In genomic region chr17:50169881-50170459, GRCh38 we compare ENCODE assay signal across 19 cellular contexts. TPM values are rescaled to one million over a fixed set of nuclear protein-coding genes. Genes with fewer than 3 reads are reported as not detected.
A peak's percentile ranks its signal among the peaks of the same experiment; 100 is the strongest.
DNase-seq lines count a peak whose midpoint lies in the region; ATAC-seq and TF ChIP-seq lines count a peak whose summit lies in the region.
"Had no signal": no experiment of that assay in that cellular context is flagged by ENCODE, and none has a peak within 500 bp of the region (broad histone marks: within the 10 kb centered on the region; RNA-seq: fewer than 3 reads in every experiment).

No MANE protein-coding gene starts in this region.

- no peaks in the 10 kb centered on the region for H3K27me3 ChIP-seq in PC-3 (ENCODE audit: low read length)
- H3K27me3 ChIP-seq in right atrium auricular region, result no peaks in the 10 kb centered on the region
- H3K27me3 ChIP-seq in psoas muscle (ENCODE audit: insufficient read depth in 3 of 3, low read length in 2 of 3), result no peaks in the 10 kb centered on the region
- no peaks in the 10 kb centered on the region for H3K27me3 ChIP-seq in upper lobe of left lung
- H3K27me3 ChIP-seq: SJSA1 had no signal

- WGBS in psoas muscle, 3 donors, result 68 to 78% (median 75%) methylated on average over 9 of the region's 9 CpGs
- WGBS in upper lobe of left lung, 2 donors, result 80 to 96% methylated on average over 1 to 9 of the region's 9 CpGs

- CTCF ChIA-PET in HEK293 (lab: Yijun Ruan, JAX), result interaction anchor here (0.6 to 9.6 kb wide), 44 partner anchors 8 to 527 kb away, joined by 3 to 174 read pairs (median 5); partner anchors contain the start of genes COL1A1, PDK2, PPP1R9B and RSAD1
- CTCF ChIA-PET in PC-3 (lab: Charles Lee), result interaction anchor here (0.6 to 1.5 kb wide), 10 partner anchors 8 to 120 kb away, joined by 3 to 19 read pairs (median 6); no protein-coding TSS in a partner anchor

- no peak for ATAC-seq in PC-3
- ATAC-seq in psoas muscle, result peak in 2 of 4 donors; percentile 35 to 47
- no peak for ATAC-seq in upper lobe of left lung (ENCODE audit: low FRiP score in 2 of 2)
- no peak for ATAC-seq in HG03175 (IDR thresholded peaks at IDR 0.05; ENCODE audit: unreplicated experiment)

- peaks cover 12 to 13% of the 10 kb centered on the region in 2 donors for H3K4me1 Mint-ChIP-seq in immature natural killer cell

- H3K36me3 ChIP-seq in HEK293 (ENCODE audit: control insufficient read depth in 2 of 2, insufficient read depth in 1 of 2, low read length in 2 of 2), result no peaks in the 10 kb centered on the region
- no peaks in the 10 kb centered on the region for H3K36me3 ChIP-seq in PC-3 (ENCODE audit: low read depth, low read length)
- no peaks in the 10 kb centered on the region for H3K36me3 ChIP-seq in right atrium auricular region
- peaks cover 0 to 54% of the 10 kb centered on the region in 2 donors for H3K36me3 ChIP-seq in psoas muscle (ENCODE audit: insufficient read depth in 1 of 2, low read depth in 1 of 2)
- no peaks in the 10 kb centered on the region for H3K36me3 ChIP-seq in upper lobe of left lung

- TF ChIP-seq POLR2A in upper lobe of left lung (IDR thresholded peaks at IDR 0.05), result no peak

- no peak overlapping the region for H2AFZ ChIP-seq in PC-3 (ENCODE audit: low read length)
- H2AFZ ChIP-seq: parathyroid adenoma had no signal

- H3K9me2 ChIP-seq in PC-3 (replicated peaks; ENCODE audit: low read length), result no peaks in the 10 kb centered on the region

- H3K4me3 Mint-ChIP-seq in immature natural killer cell, result no peak overlapping the region

- peak overlapping the region; percentile 32; the same call in 1 of the 2 replicates for H3K9ac ChIP-seq in PC-3 (ENCODE audit: low read length)
- H3K9ac ChIP-seq: parathyroid adenoma had no signal

- TF ChIP-seq EP300 in upper lobe of left lung (IDR thresholded peaks at IDR 0.05), result no peak

- POLR2A ChIA-PET in HEK293 (lab: Yijun Ruan, JAX), result interaction anchor here (0.6 to 2.7 kb wide), 5 partner anchors 8 to 98 kb away, joined by 3 to 10 read pairs (median 5); no protein-coding TSS in a partner anchor
- POLR2A ChIA-PET in PC-3 (lab: Charles Lee; ENCODE audit: unreplicated experiment), result interaction anchor here (0.6 kb wide), 1 partner anchor 128 kb away, joined by 34 read pairs; no protein-coding TSS in a partner anchor

- no peaks in the 10 kb centered on the region for H3K4me1 ChIP-seq in HEK293 (ENCODE audit: control insufficient read depth, insufficient read depth, low read length)
- H3K4me1 ChIP-seq in PC-3 (ENCODE audit: insufficient read depth, low read length), result peaks cover 29% of the 10 kb centered on the region
- peaks cover 0 to 63% of the 10 kb centered on the region in 2 donors for H3K4me1 ChIP-seq in right atrium auricular region
- peaks cover 56% of the 10 kb centered on the region for H3K4me1 ChIP-seq in psoas muscle
- H3K4me1 ChIP-seq in upper lobe of left lung, result peaks cover 0 to 11% (median 0%) of the 10 kb centered on the region in 4 donors
- H3K4me1 ChIP-seq: parathyroid adenoma had no signal

- TF ChIP-seq CTCF in HEK293 (tag by site-specific recombination; IDR thresholded peaks at IDR 0.05), result no peak
- no peak for TF ChIP-seq CTCF in PC-3 (conservative IDR thresholded peaks at IDR 0.05; ENCODE audit: low read depth, low read length)
- TF ChIP-seq CTCF in right atrium auricular region (IDR thresholded peaks at IDR 0.05), result no peak
- TF ChIP-seq CTCF in psoas muscle (IDR thresholded peaks at IDR 0.05), result no peak
- no peak for TF ChIP-seq CTCF in upper lobe of left lung (IDR thresholded peaks at IDR 0.05)

- H3K9me3 ChIP-seq in HEK293 (ENCODE audit: control insufficient read depth, insufficient read depth, low read depth, low read length) (no peaks in the 10 kb centered on the region), PC-3 (ENCODE audit: low read length) (no peaks in the 10 kb centered on the region), right atrium auricular region (no peaks in the 10 kb centered on the region), psoas muscle (no peaks in the 10 kb centered on the region), upper lobe of left lung (no peaks in the 10 kb centered on the region)

- H3K79me2 ChIP-seq in PC-3 (ENCODE audit: low read length), result no peaks in the 10 kb centered on the region
- H3K79me2 ChIP-seq: parathyroid adenoma had no signal

- no peak overlapping the region for H3K4me3 ChIP-seq in HEK293 (ENCODE audit: low read depth, low read length)
- no peak overlapping the region for H3K4me3 ChIP-seq in PC-3 (ENCODE audit: low read length)
- no peak overlapping the region for H3K4me3 ChIP-seq in right atrium auricular region
- H3K4me3 ChIP-seq in psoas muscle, result no peak overlapping the region
- H3K4me3 ChIP-seq in upper lobe of left lung, result no peak overlapping the region
- H3K4me3 ChIP-seq: SJSA1 had no signal

- H3K9me3 Mint-ChIP-seq in immature natural killer cell, result no peaks in the 10 kb centered on the region
- H3K9me3 Mint-ChIP-seq: activated CD4-positive, alpha-beta T cell treated with anti-CD3 and anti-CD28 coated beads, Interleukin-2, amount 10 ng/mL, durations not matched to agents 24 days and 14 days; activated naive CD8-positive, alpha-beta T cell treated with anti-CD3 and anti-CD28 coated beads, Interleukin-2, amount 10 ng/mL, durations not matched to agents 7 days and 5 days; activated T-helper 17 cell treated with anti-CD3 and anti-CD28 coated beads, Interleukin-2, amount 50 U/mL, for 72 hours; brain; CD4-positive, alpha-beta T cell; stimulated activated naive B cell treated with anti-CD40 and anti-IgM and Interleukin-4, amounts not matched to agents 10 μg/mL and 1 μg/mL and 100 μg/mL, for 72 hours; T-helper 1 cell treated with Interleukin-12 subunit alpha and Interleukin-12 subunit beta and Interleukin-4 antibody, amounts not matched to agents 30 μg/mL and 1 μg/mL, for 36 hours had no signal

- no peak overlapping the region for H3K27ac ChIP-seq in HEK293 (ENCODE audit: extremely low read depth, low read depth, low read length)
- peak overlapping the region; percentile 51 for H3K27ac ChIP-seq in PC-3 (ENCODE audit: low read length)
- peak overlapping the region; percentile 74 to 90 for H3K27ac ChIP-seq in right atrium auricular region
- peak overlapping the region; percentile 80 for H3K27ac ChIP-seq in psoas muscle
- H3K27ac ChIP-seq in upper lobe of left lung, result no peak overlapping the region
- H3K27ac ChIP-seq: parathyroid adenoma, SJSA1 had no signal

- BruUV-seq in PC-3 (replicated peaks; lab: Mats Ljungman, UMichigan), result no TSS peak

- H3K27me3 Mint-ChIP-seq in immature natural killer cell (ENCODE audit: low read depth in 3 of 3), result peaks cover 0 to 7% (median 4%) of the 10 kb centered on the region in 3 donors
- H3K27me3 Mint-ChIP-seq: activated T-helper 17 cell treated with anti-CD3 and anti-CD28 coated beads, Interleukin-2, amount 50 U/mL, for 72 hours; CD4-positive, alpha-beta T cell; stimulated activated naive B cell treated with anti-CD40 and anti-IgM and Interleukin-4, amounts not matched to agents 10 μg/mL and 1 μg/mL and 100 μg/mL, for 72 hours had no signal

- no peaks in the 10 kb centered on the region for H4K20me1 ChIP-seq in PC-3 (ENCODE audit: low read length)

- peak overlapping the region; percentile 64; the same call in 1 of the 2 replicates for H3K4me2 ChIP-seq in PC-3 (ENCODE audit: low read length)

- DNase-seq in PC-3 (no peak), right atrium auricular region (ENCODE audit: low spot score) (no peak), psoas muscle (peak; percentile 27 to 54), upper lobe of left lung (no peak), SIG-M5 treated with dmso at 0.1 percent for 504 hours (lab: John Stamatoyannopoulos, UW; ENCODE audit: unreplicated experiment) (no peak), immature natural killer cell (no peak)
- DNase-seq: stimulated activated naive B cell treated with anti-CD40 and anti-IgM and Interleukin-4, amounts not matched to agents 10 μg/mL and 1 μg/mL and 100 μg/mL, for 72 hours had no signal

- intact Hi-C loops in PC-3 (cut with micrococcal nuclease) (loop anchor here (1.0 kb wide), 1 partner anchor 28 kb away; no protein-coding TSS in a partner anchor), psoas muscle (cut with DNase I) (loop anchor here (5.0 kb wide), 3 partner anchors 38 to 73 kb away; partner anchors contain the start of genes SAMD14 (in 2 of the 2) and PDK2 (in 1 of the 2))

- H3K27ac Mint-ChIP-seq in immature natural killer cell, result peak overlapping the region in 3 of 6 donors; percentile 18 to 74 (median 52)

- H3K36me3 Mint-ChIP-seq in immature natural killer cell, result no peaks in the 10 kb centered on the region
- H3K36me3 Mint-ChIP-seq: activated naive CD8-positive, alpha-beta T cell treated with anti-CD3 and anti-CD28 coated beads, Interleukin-2, amount 10 ng/mL, durations not matched to agents 7 days and 5 days; brain had no signal

- H3F3A ChIP-seq in PC-3 (ENCODE audit: low read length, unreplicated experiment), result no peaks in the 10 kb centered on the region

TF ChIP-seq in HEK293, 187 proteins besides CTCF, POLR2A, EP300 and RAD21 (continues in another document):
- TF ChIP-seq ZIC2 (tag by site-specific recombination; IDR thresholded peaks at IDR 0.05) (peak; percentile 66), OSR2 (tag by site-specific recombination; IDR thresholded peaks at IDR 0.05) (no peak), ZNF155 (tag by site-specific recombination; IDR thresholded peaks at IDR 0.05) (no peak), ZNF248 (tag by site-specific recombination; IDR thresholded peaks at IDR 0.05) (no peak)

RNA-seq across cellular contexts. Expression of gene SGCA, which starts 4.2 kb away (rescaled TPM):
- total RNA-seq in PC-3 (2014; rRNA removed) (not detected in 2 replicates), right atrium auricular region (100 to 1,000 TPM; 120 to 207 TPM), psoas muscle (100 to 1,000 TPM; 245 to 291 (median 266) TPM), upper lobe of left lung (10 to 100 TPM in 5 of 6 donors, 1 to 10 TPM in 1; 1.6 to 19.7 (median 14.1) TPM)
- polyA plus RNA-seq in psoas muscle (100 to 1,000 TPM; 120 to 254 (median 151) TPM), immature natural killer cell (not detected)
- total RNA-seq: activated naive CD8-positive, alpha-beta T cell treated with anti-CD3 and anti-CD28 coated beads, Interleukin-2, amount 10 ng/mL, durations not matched to agents 7 days and 5 days; activated T-helper 17 cell treated with anti-CD3 and anti-CD28 coated beads, Interleukin-2, amount 50 U/mL, for 72 hours; CD4-positive, alpha-beta T cell; HT1080; mammary epithelial cell had no signal
- polyA plus RNA-seq: mammary epithelial cell had no signal

RNA-seq across cellular contexts. Expression of gene PPP1R9B, which starts 19.5 kb away (rescaled TPM):
- total RNA-seq in PC-3 (2014; rRNA removed) (67.7 and 95.0 TPM in 2 replicates), right atrium auricular region (10 to 100 TPM; 16.9 to 24.2 TPM), psoas muscle (10 to 100 TPM; 15.1 to 26.5 (median 18.4) TPM), upper lobe of left lung (100 to 1,000 TPM in 1 of 6 donors, 10 to 100 TPM in 5; 37.5 to 121 (median 74.7) TPM)
- polyA plus RNA-seq in psoas muscle (10 to 100 TPM in 2 of 3 donors, 1 to 10 TPM in 1; 7.0 to 11.3 (median 11.0) TPM), immature natural killer cell (1 to 10 TPM in 1 of 3 donors, under 1 TPM in 2; 0.25 to 2.0 (median 0.66) TPM)

RNA-seq across cellular contexts. Expression of gene COL1A1, which starts 31.5 kb away (rescaled TPM):
- 30.6 and 56.2 TPM in 2 replicates for total RNA-seq in PC-3 (2014; rRNA removed)
- total RNA-seq in right atrium auricular region, result 100 to 1,000 TPM in 1 of 2 donors, 10 to 100 TPM in 1; 19.8 to 180 TPM
- total RNA-seq in psoas muscle, result 10 to 100 TPM; 10.2 to 46.6 (median 18.7) TPM
- 1 to 10 TPM; 2.3 to 5.4 (median 3.3) TPM for polyA plus RNA-seq in psoas muscle
- total RNA-seq in upper lobe of left lung, result 100 to 1,000 TPM in 3 of 6 donors, 10 to 100 TPM in 3; 15.4 to 555 (median 117) TPM
- not detected for polyA plus RNA-seq in immature natural killer cell

RNA-seq across cellular contexts. Expression of gene SAMD14, which starts 40.0 kb away (rescaled TPM):
- total RNA-seq in PC-3 (2014; rRNA removed) (0.11 and 0.17 TPM in 2 replicates), right atrium auricular region (1 to 10 TPM in 1 of 2 donors, under 1 TPM in 1; 0.78 to 1.1 TPM), psoas muscle (1 to 10 TPM in 3 of 4 donors, under 1 TPM in 1; 0.55 to 2.7 (median 1.3) TPM), upper lobe of left lung (10 to 100 TPM in 2 of 6 donors, 1 to 10 TPM in 3, under 1 TPM in 1; 0.49 to 16.8 (median 5.6) TPM)
- polyA plus RNA-seq in psoas muscle (1 to 10 TPM in 1 of 3 donors, under 1 TPM in 2; 0.64 to 1.3 (median 0.98) TPM), immature natural killer cell (1 to 10 TPM in 1 of 3 donors, not detected in 2; 1.2 TPM)
- total RNA-seq: HT1080 had no signal

Comparison
In these comparisons a context has a peak if more than half of its experiments do, and no peak if none do; other contexts are left out.
1. H3K27ac ChIP-seq: peak in PC-3 (single experiment), right atrium auricular region (2 of 2) and psoas muscle (single experiment); none in HEK293 (single experiment) and upper lobe of left lung (0 of 4).
2. DNase-seq: peak in psoas muscle (2 of 2); none in PC-3 (single experiment), right atrium auricular region (single experiment), upper lobe of left lung (0 of 2), SIG-M5 treated with dmso at 0.1 percent for 504 hours (single experiment) and immature natural killer cell (0 of 3).
3. RNA of gene SGCA, which starts 4.2 kb away (total RNA-seq): 245 to 291 TPM in psoas muscle and 120 to 207 TPM in right atrium auricular region; 1.6 to 19.7 TPM in upper lobe of left lung and not detected in PC-3; every median in the first group is over 4 times any median in the second.